1 cellular context compared by ENCODE assay signal in the genomic region with DNA sequence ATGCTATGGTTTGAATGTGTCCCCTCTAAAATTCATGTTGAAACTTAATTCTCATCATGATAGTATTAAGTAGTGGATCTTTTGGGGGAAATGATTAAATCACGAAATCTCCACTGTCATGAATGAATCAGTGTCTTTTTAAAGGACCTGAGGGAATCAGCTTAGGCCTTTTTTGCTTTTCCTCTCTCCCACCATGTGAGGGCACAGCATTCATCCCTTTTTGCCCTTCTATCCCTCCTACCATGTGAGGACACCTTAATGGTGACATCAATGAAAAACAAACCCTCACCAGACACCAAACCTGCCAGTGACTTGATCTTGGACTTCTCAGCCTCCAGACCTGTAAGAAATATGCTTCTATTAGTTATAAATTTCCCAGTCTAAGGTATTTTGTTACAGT.
TF ChIP-seq lines count a peak whose summit lies in the region.

No MANE protein-coding gene starts in this region.

TF ChIP-seq in GM23338, 12 proteins besides CTCF, POLR2A, EP300 and RAD21 (continued from another document):
- TF ChIP-seq ZNF462 (CRISPR knock-in tag; IDR thresholded peaks at IDR 0.05) (no peak), JUNB (IDR thresholded peaks at IDR 0.05; ENCODE audit: unreplicated experiment) (no peak), POLR2AphosphoS5 (IDR thresholded peaks at IDR 0.05; ENCODE audit: low read depth) (no peak), STAT1 (IDR thresholded peaks at IDR 0.05; ENCODE audit: unreplicated experiment) (no peak), ZNF331 (CRISPR knock-in tag; IDR thresholded peaks at IDR 0.05; ENCODE audit: low read depth) (no peak), NANOG (IDR thresholded peaks at IDR 0.05; ENCODE audit: borderline replicate concordance) (no peak)
- TF ChIP-seq, protein P1, sequence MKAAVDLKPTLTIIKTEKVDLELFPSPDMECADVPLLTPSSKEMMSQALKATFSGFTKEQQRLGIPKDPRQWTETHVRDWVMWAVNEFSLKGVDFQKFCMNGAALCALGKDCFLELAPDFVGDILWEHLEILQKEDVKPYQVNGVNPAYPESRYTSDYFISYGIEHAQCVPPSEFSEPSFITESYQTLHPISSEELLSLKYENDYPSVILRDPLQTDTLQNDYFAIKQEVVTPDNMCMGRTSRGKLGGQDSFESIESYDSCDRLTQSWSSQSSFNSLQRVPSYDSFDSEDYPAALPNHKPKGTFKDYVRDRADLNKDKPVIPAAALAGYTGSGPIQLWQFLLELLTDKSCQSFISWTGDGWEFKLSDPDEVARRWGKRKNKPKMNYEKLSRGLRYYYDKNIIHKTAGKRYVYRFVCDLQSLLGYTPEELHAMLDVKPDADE (IDR thresholded peaks at IDR 0.05) = no peak
